1 cellular context compared by ENCODE assay signal in the genomic region with DNA sequence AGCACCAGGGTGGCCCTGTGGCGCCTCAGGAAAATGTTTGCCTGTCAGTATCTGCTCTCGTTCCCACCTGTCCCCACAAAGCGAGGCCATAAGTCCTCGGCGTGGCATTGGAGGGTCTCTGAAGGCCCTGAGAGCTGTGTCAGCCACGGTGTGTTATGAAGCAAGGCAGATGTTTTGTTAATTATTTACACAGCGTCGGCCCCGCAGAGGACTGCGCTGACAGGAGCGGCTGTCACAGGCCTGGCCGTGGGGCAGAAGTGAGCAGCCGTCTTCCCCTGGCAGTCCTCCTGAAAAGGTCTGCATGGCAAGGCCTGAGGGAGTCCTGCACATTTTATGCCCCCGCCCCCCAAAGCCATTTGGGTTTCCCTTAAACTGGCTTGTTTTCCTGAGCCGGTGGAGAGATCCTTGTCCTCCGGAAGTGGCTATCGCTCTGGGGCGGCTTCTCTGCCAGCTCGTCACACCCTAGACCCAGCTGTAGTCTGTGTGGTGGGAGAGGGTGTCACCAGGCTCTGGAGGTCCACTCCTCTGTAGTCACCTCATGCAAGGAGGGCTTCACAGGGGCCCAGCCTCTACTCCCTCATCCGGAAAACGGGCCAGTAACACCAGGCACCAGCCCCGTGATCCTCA.
TF ChIP-seq lines count a peak whose summit lies in the region.

No MANE protein-coding gene starts in this region.

TF ChIP-seq in HepG2, 621 proteins besides CTCF, POLR2A, EP300 and RAD21 (continued from another document):
- TF ChIP-seq, protein P1, sequence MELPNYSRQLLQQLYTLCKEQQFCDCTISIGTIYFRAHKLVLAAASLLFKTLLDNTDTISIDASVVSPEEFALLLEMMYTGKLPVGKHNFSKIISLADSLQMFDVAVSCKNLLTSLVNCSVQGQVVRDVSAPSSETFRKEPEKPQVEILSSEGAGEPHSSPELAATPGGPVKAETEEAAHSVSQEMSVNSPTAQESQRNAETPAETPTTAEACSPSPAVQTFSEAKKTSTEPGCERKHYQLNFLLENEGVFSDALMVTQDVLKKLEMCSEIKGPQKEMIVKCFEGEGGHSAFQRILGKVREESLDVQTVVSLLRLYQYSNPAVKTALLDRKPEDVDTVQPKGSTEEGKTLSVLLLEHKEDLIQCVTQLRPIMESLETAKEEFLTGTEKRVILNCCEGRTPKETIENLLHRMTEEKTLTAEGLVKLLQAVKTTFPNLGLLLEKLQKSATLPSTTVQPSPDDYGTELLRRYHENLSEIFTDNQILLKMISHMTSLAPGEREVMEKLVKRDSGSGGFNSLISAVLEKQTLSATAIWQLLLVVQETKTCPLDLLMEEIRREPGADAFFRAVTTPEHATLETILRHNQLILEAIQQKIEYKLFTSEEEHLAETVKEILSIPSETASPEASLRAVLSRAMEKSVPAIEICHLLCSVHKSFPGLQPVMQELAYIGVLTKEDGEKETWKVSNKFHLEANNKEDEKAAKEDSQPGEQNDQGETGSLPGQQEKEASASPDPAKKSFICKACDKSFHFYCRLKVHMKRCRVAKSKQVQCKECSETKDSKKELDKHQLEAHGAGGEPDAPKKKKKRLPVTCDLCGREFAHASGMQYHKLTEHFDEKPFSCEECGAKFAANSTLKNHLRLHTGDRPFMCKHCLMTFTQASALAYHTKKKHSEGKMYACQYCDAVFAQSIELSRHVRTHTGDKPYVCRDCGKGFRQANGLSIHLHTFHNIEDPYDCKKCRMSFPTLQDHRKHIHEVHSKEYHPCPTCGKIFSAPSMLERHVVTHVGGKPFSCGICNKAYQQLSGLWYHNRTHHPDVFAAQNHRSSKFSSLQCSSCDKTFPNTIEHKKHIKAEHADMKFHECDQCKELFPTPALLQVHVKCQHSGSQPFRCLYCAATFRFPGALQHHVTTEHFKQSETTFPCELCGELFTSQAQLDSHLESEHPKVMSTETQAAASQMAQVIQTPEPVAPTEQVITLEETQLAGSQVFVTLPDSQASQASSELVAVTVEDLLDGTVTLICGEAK (IDR thresholded peaks at IDR 0.05) = no peak
- TF ChIP-seq, protein P1 (CRISPR knock-in tag; IDR thresholded peaks at IDR 0.05) = no peak
- peak; percentile 83 for TF ChIP-seq ZNF629 (CRISPR knock-in tag; conservative IDR thresholded peaks at IDR 0.05)
- peak; percentile 47 for TF ChIP-seq MED1 (CRISPR knock-in tag; IDR thresholded peaks at IDR 0.05)
- peak; percentile 25; the same call in 1 of the 2 replicates for TF ChIP-seq JUND (CRISPR knock-in tag; IDR thresholded peaks at IDR 0.05)
- TF ChIP-seq SMAD9 (CRISPR knock-in tag; IDR thresholded peaks at IDR 0.05) = no peak
- TF ChIP-seq HNF1B (CRISPR knock-in tag; IDR thresholded peaks at IDR 0.05) = peak; percentile 91
- TF ChIP-seq SMAD3 (CRISPR knock-in tag; IDR thresholded peaks at IDR 0.05) = 0 out of 2 replicates have a peak, but pooled peaks have one; percentile 43
- peak; percentile 44; the same call in 1 of the 2 replicates for TF ChIP-seq ARID5B (CRISPR knock-in tag; IDR thresholded peaks at IDR 0.05)
- TF ChIP-seq ZNF484 (CRISPR knock-in tag; IDR thresholded peaks at IDR 0.05; ENCODE audit: borderline replicate concordance, low read depth) = no peak
- TF ChIP-seq THAP8 (CRISPR knock-in tag; IDR thresholded peaks at IDR 0.05; ENCODE audit: borderline replicate concordance) = no peak
- TF ChIP-seq SP2 (CRISPR knock-in tag; IDR thresholded peaks at IDR 0.05) = no peak
- TF ChIP-seq HDAC2 (CRISPR knock-in tag; IDR thresholded peaks at IDR 0.05) = no peak; the same call in 1 of the 2 replicates
- peak; percentile 36; the same call in 1 of the 3 replicates for TF ChIP-seq MXI1 (IDR thresholded peaks at IDR 0.05; ENCODE audit: borderline replicate concordance, low read depth, low read length)
- TF ChIP-seq SOX6 (IDR thresholded peaks at IDR 0.05) = no peak
- TF ChIP-seq SOX6 (CRISPR knock-in tag; IDR thresholded peaks at IDR 0.05) = peak; percentile 52
- TF ChIP-seq CHD4 (IDR thresholded peaks at IDR 0.05; ENCODE audit: borderline replicate concordance, low read length) = no peak
- TF ChIP-seq ZNF292 (CRISPR knock-in tag; IDR thresholded peaks at IDR 0.05; ENCODE audit: borderline replicate concordance, low read depth) = peak; percentile 77
- TF ChIP-seq HMG20A (CRISPR knock-in tag; IDR thresholded peaks at IDR 0.05; ENCODE audit: borderline replicate concordance) = no peak
